Comparison of ENCODE assay signal across 13 cellular contexts in the genomic region with DNA sequence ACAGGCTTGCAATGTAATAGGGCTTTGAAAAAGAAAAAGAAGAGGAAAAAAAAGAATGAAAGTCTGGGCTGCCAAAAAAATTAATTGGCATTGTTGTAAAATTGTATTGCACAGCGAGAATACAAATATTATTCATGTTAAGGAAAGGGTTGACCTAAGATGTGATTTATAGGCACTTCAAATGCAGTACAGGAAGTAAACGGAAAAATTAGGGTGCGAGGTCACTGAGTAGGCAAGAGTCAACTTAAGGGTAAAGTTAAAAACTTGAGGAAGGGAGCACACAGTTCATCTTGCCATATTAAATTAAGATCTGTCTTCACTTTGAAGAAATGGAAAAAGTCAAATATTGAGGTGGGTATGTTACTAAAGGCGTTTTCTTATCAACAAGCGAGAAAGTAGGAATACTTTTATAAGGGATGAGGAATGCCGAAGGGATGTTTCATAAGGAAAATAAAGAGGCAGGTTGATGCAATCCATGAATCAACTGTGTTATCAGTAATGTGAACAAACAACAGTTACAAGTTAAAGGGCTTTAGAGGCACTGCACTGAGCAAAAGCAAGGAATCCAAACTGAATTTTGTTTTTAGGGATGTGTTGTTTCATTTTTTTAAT.
A peak's percentile ranks its signal among the peaks of the same experiment; 100 is the strongest.
DNase-seq lines count a peak whose midpoint lies in the region; ATAC-seq, FAIRE-seq and TF ChIP-seq lines count a peak whose summit lies in the region.
"Had no signal": no experiment of that assay in that cellular context is flagged by ENCODE, and none has a peak within 500 bp of the region (broad histone marks: within the 10 kb centered on the region; RNA-seq: fewer than 3 reads in every experiment).

No MANE protein-coding gene starts in this region.

- H3K4me3 ChIP-seq in astrocyte (ENCODE audit: insufficient read depth, low read depth, low read length) (no peak overlapping the region), iPS-20b (ENCODE audit: low read length) (0 out of 2 replicates have a peak overlapping the region, but pooled peaks have one; percentile 32), uterus (peak overlapping the region in 1 of 2 donors; percentile 16)
- H3K4me3 ChIP-seq: cardiac muscle cell, ovary had no signal

- no peaks in the 10 kb centered on the region for H3K9me3 ChIP-seq in astrocyte (ENCODE audit: insufficient read depth, low read depth, low read length)
- H3K9me3 ChIP-seq in iPS-20b (ENCODE audit: insufficient read depth, low read depth, low read length): no peaks in the 10 kb centered on the region
- H3K9me3 ChIP-seq in uterus: no peaks in the 10 kb centered on the region
- H3K9me3 ChIP-seq: ovary had no signal

- H3K9ac ChIP-seq in astrocyte (ENCODE audit: low read length) (no peak overlapping the region), iPS-20b (ENCODE audit: low read depth, low read length) (no peak overlapping the region)

- H3K9me3 Mint-ChIP-seq in astrocyte (ENCODE audit: unreplicated experiment) (no peaks in the 10 kb centered on the region), chondrocyte (ENCODE audit: low read depth) (no peaks in the 10 kb centered on the region)
- H3K9me3 Mint-ChIP-seq: T-helper 2 cell treated with Interferon-gamma antibody and Interleukin-4, amounts not matched to agents 5 μg/mL and 100 μg/mL, for 36 hours had no signal

- H3K27ac ChIP-seq in astrocyte (ENCODE audit: low read depth, low read length) (peak overlapping the region; percentile 21), iPS-20b (ENCODE audit: low read length) (no peak overlapping the region), uterus (peak overlapping the region; percentile 78 to 83)
- H3K27ac ChIP-seq: cardiac muscle cell, ovary had no signal

- H3K36me3 ChIP-seq in astrocyte (ENCODE audit: insufficient read depth, low read length): no peaks in the 10 kb centered on the region
- H3K36me3 ChIP-seq in iPS-20b (ENCODE audit: insufficient read depth, low read depth, low read length): no peaks in the 10 kb centered on the region
- H3K36me3 ChIP-seq in uterus: no peaks in the 10 kb centered on the region
- H3K36me3 ChIP-seq: cardiac muscle cell, ovary had no signal

- no peaks in the 10 kb centered on the region for H3K27me3 Mint-ChIP-seq in astrocyte (ENCODE audit: low read depth, unreplicated experiment)
- peaks cover 8% of the 10 kb centered on the region for H3K27me3 Mint-ChIP-seq in chondrocyte (ENCODE audit: low read depth)

- FAIRE-seq in astrocyte (lab: Jason Lieb, UNC): no peak

- ATAC-seq in GM19035 (IDR thresholded peaks at IDR 0.05; ENCODE audit: unreplicated experiment) (no peak), HG03280 (IDR thresholded peaks at IDR 0.05; ENCODE audit: unreplicated experiment) (no peak)

- H3K79me2 ChIP-seq in astrocyte (ENCODE audit: insufficient read depth, low read length): no peaks in the 10 kb centered on the region

- TF ChIP-seq POLR2A in uterus (IDR thresholded peaks at IDR 0.05): no peak

- H3K4me1 Mint-ChIP-seq in astrocyte (ENCODE audit: low read depth, unreplicated experiment) (peaks cover 3% of the 10 kb centered on the region), chondrocyte (ENCODE audit: low read depth) (no peaks in the 10 kb centered on the region)

- peak; percentile 16 for DNase-seq in HT-29 (ENCODE audit: low spot score)
- DNase-seq in astrocyte (ENCODE audit: low read depth): peak; percentile 38
- no peak for DNase-seq in uterus
- no peak for DNase-seq in chondrocyte (ENCODE audit: low spot score)
- DNase-seq: NCI-H2227 treated with DMSO at 0.1 percent for 48 hours, SHP77 treated with DMSO at 0.1 percent for 48 hours had no signal

- H3K27ac Mint-ChIP-seq in astrocyte (ENCODE audit: unreplicated experiment): no peak overlapping the region
- H3K27ac Mint-ChIP-seq in chondrocyte (ENCODE audit: unreplicated experiment): no peak overlapping the region
- H3K27ac Mint-ChIP-seq: activated naive CD8-positive, alpha-beta T cell; T-helper 2 cell treated with Interferon-gamma antibody and Interleukin-4, amounts not matched to agents 5 μg/mL and 100 μg/mL, for 36 hours had no signal

- H2AFZ ChIP-seq in astrocyte (ENCODE audit: low read depth, low read length): no peak overlapping the region

- intact Hi-C loops in uterus (cut with DNase I; ENCODE audit: low total_unique reads): loop anchor here (10.0 kb wide), 1 partner anchor 122 kb away; a partner anchor contains a TSS

- peak overlapping the region; percentile 38 for H3K4me2 ChIP-seq in astrocyte (ENCODE audit: low read length)

- TF ChIP-seq CTCF in astrocyte (IDR thresholded peaks at IDR 0.05; ENCODE audit: insufficient read depth, low read depth, low read length): no peak
- no peak for TF ChIP-seq CTCF in uterus (IDR thresholded peaks at IDR 0.05)
- no peak for TF ChIP-seq CTCF in chondrocyte (IDR thresholded peaks at IDR 0.05)

- no peak overlapping the region for H3K4me3 Mint-ChIP-seq in astrocyte (ENCODE audit: unreplicated experiment)
- no peak overlapping the region for H3K4me3 Mint-ChIP-seq in chondrocyte (ENCODE audit: unreplicated experiment)
- H3K4me3 Mint-ChIP-seq: activated naive CD8-positive, alpha-beta T cell; T-helper 2 cell treated with Interferon-gamma antibody and Interleukin-4, amounts not matched to agents 5 μg/mL and 100 μg/mL, for 36 hours had no signal

- no peaks in the 10 kb centered on the region for H3K27me3 ChIP-seq in astrocyte (ENCODE audit: insufficient read depth, low read length)
- H3K27me3 ChIP-seq in iPS-20b (ENCODE audit: insufficient read depth, low read length): no peaks in the 10 kb centered on the region
- H3K27me3 ChIP-seq in uterus: no peaks in the 10 kb centered on the region
- H3K27me3 ChIP-seq: cardiac muscle cell, ovary had no signal

- H3K36me3 Mint-ChIP-seq in astrocyte (ENCODE audit: low read depth, unreplicated experiment) (no peaks in the 10 kb centered on the region), chondrocyte (ENCODE audit: low read depth) (no peaks in the 10 kb centered on the region)
- H3K36me3 Mint-ChIP-seq: activated naive CD8-positive, alpha-beta T cell had no signal

- H3K4me1 ChIP-seq in astrocyte (ENCODE audit: insufficient read depth, low read length): peaks cover 16% of the 10 kb centered on the region
- H3K4me1 ChIP-seq in iPS-20b (ENCODE audit: insufficient read depth, low read length): peaks cover 4% of the 10 kb centered on the region; the same call in 1 of the 2 replicates
- H3K4me1 ChIP-seq in uterus: no peaks in the 10 kb centered on the region

- no peaks in the 10 kb centered on the region for H4K20me1 ChIP-seq in astrocyte (ENCODE audit: insufficient read depth, low read length)

Comparison
In these comparisons a context has a peak if more than half of its experiments do, and no peak if none do; other contexts are left out.
1. DNase-seq: peak in HT-29 (single experiment) and astrocyte (single experiment); none in uterus (0 of 2) and chondrocyte (single experiment).